Comparison of ENCODE assay signal across 1 cellular context in the genomic region with DNA sequence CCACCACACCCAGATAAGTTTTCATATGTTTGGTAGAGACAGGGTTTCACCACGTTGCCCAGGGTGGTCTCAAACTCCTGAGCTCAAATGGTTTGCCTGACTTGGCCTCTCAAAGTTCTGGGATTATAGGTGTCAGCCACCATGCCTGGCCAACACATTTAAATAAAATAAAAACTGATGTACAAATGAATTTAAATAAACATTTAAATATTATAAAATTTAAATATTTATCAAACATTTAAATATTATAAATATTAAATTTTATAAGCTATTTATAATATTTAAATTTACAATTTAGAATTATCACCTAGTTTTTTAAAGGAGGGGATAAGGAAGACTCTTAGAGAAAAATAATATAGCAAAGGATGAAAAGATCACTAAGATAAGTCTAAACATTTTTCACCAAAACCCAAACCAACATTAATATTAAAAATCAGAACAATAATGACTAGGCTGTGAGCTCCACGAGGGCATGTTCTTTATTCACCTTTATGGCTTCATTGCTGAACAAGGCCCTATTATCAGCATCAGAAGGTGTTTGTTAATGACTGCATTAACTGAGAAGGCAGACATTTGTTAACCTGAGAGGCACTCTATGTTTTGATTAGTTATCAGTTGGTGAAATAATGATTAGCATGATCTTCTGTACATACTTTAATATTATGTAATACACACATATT.
TF ChIP-seq lines count a peak whose summit lies in the region.

No MANE protein-coding gene starts in this region.

TF ChIP-seq in GM23338, 12 proteins besides CTCF, POLR2A, EP300 and RAD21 (continued from another document):
- TF ChIP-seq STAT1 (IDR thresholded peaks at IDR 0.05; ENCODE audit: unreplicated experiment) = no peak
- no peak for TF ChIP-seq POLR2AphosphoS5 (IDR thresholded peaks at IDR 0.05; ENCODE audit: low read depth)
- TF ChIP-seq ZNF331 (CRISPR knock-in tag; IDR thresholded peaks at IDR 0.05; ENCODE audit: low read depth) = no peak
